Comparison of ENCODE assay signal across 29 cellular contexts in the genomic region with DNA sequence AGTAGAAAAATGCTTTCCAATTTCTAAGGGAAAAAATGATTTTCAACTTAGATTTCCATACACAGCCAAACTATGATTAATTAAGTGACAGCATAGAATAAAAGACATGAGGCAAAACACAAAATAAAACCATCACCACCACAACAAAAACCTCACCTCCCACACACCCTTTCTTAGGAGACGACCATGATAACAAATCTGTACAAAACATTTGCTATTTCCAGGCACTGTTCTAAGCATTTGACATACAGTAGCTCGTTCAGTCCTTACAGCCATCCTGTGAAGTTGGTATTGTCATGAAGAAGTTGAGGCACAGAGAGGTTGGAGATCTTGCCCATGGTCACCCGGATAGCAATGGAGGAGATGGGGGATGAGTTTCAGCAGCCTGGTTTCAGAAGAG. TPM values are rescaled to one million over a fixed set of nuclear protein-coding genes. Genes with fewer than 3 reads are reported as not detected.
A peak's percentile ranks its signal among the peaks of the same experiment; 100 is the strongest.
DNase-seq lines count a peak whose midpoint lies in the region; ATAC-seq and TF ChIP-seq lines count a peak whose summit lies in the region.
"Had no signal": no experiment of that assay in that cellular context is flagged by ENCODE, and none has a peak within 500 bp of the region (broad histone marks: within the 10 kb centered on the region; RNA-seq: fewer than 3 reads in every experiment).

No MANE protein-coding gene starts in this region.

- peaks cover 34 to 100% (median 100%) of the 10 kb centered on the region in 11 experiments for H4K20me1 ChIP-seq in BLaER1 treated with 17β-estradiol and CSF1 and Interleukin-3, amounts not matched to agents 10 nM and 100 nM

- H3K9ac ChIP-seq in BLaER1 treated with 17β-estradiol and CSF1 and Interleukin-3, amounts not matched to agents 10 nM and 100 nM, result peak overlapping the region in 8 of 11 experiments; percentile 4 to 99 (median 30); a peak in 8 of 22 replicates
- peak overlapping the region; percentile 63 for H3K9ac ChIP-seq in mesenchymal stem cell (ENCODE audit: low read length)

- no peak overlapping the region for H3K4ac ChIP-seq in mesenchymal stem cell (ENCODE audit: low read depth in 1 of 2, low read length in 2 of 2)

- H3K4me1 Mint-ChIP-seq in activated CD4-positive, alpha-beta T cell treated with anti-CD3 and anti-CD28 coated beads, Interleukin-2, amount 10 ng/mL, durations not matched to agents 24 days and 14 days, result peaks cover 16% of the 10 kb centered on the region
- H3K4me1 Mint-ChIP-seq in activated T-helper 2 cell treated with anti-CD3 and anti-CD28 coated beads, Interferon-gamma antibody, Interleukin-2, Interleukin-4, amounts not matched to agents 10 μg/mL and 5 μg/mL and 100 μg/mL, durations not matched to agents 14 hours and 24 hours and 36 hours (ENCODE audit: low read depth), result peaks cover 24% of the 10 kb centered on the region
- H3K4me1 Mint-ChIP-seq in type B pancreatic cell (ENCODE audit: unreplicated experiment) (no peaks in the 10 kb centered on the region), Caco-2 (ENCODE audit: low read depth, unreplicated experiment) (peaks cover 7% of the 10 kb centered on the region)

- peaks cover 38 to 100% (median 89%) of the 10 kb centered on the region in 10 experiments for H3K4me1 ChIP-seq in BLaER1 treated with 17β-estradiol and CSF1 and Interleukin-3, amounts not matched to agents 10 nM and 100 nM
- H3K4me1 ChIP-seq in mesenchymal stem cell (ENCODE audit: control insufficient read depth, insufficient read depth, low read depth, low read length) (peaks cover 6% of the 10 kb centered on the region), Caco-2 (peaks cover 4% of the 10 kb centered on the region; the same call in 1 of the 2 replicates)

- ATAC-seq in activated CD4-positive, CD25-positive, alpha-beta regulatory T cell treated with anti-CD3 and anti-CD28 coated beads, Interleukin-2, amount 50 U/mL, for 24 hours, result no peak
- ATAC-seq: A549; activated CD8-positive, alpha-beta memory T cell treated with anti-CD3 and anti-CD28 coated beads, Interleukin-2, amount 10 ng/mL, durations not matched to agents 7 days and 5 days; HCT116; left lobe of liver; sciatic nerve had no signal

- intact Hi-C loops in activated CD4-positive, alpha-beta T cell treated with anti-CD3 and anti-CD28 coated beads, Interleukin-2, amount 10 ng/mL, durations not matched to agents 24 days and 14 days (cut with micrococcal nuclease), result no loop called here
- intact Hi-C loops in activated T-helper 2 cell treated with anti-CD3 and anti-CD28 coated beads, Interferon-gamma antibody, Interleukin-2, Interleukin-4, amounts not matched to agents 10 μg/mL and 5 μg/mL and 100 μg/mL, durations not matched to agents 14 hours and 24 hours and 36 hours (cut with micrococcal nuclease), result loop anchor here (10.0 kb wide), 1 partner anchor 485 kb away; no protein-coding TSS in a partner anchor
- intact Hi-C loops in Caco-2 (cut with micrococcal nuclease; ENCODE audit: unreplicated experiment), result loop anchor here (10.0 kb wide), 1 partner anchor 485 kb away; no protein-coding TSS in a partner anchor

- no peak overlapping the region for H3K23ac ChIP-seq in mesenchymal stem cell (ENCODE audit: low read length in 2 of 2)

- no peak overlapping the region for H4K91ac ChIP-seq in mesenchymal stem cell (ENCODE audit: low read length)

- H3K79me1 ChIP-seq in mesenchymal stem cell (replicated peaks; ENCODE audit: low read length, poor library complexity, severe bottlenecking), result no peaks in the 10 kb centered on the region

- no peak overlapping the region for H2BK15ac ChIP-seq in mesenchymal stem cell (ENCODE audit: low read depth, poor library complexity, severe bottlenecking)

- no peak overlapping the region for H2AK5ac ChIP-seq in mesenchymal stem cell (ENCODE audit: low read length, severe bottlenecking)

- no peaks in the 10 kb centered on the region for H3K9me3 Mint-ChIP-seq in activated CD4-positive, alpha-beta T cell treated with anti-CD3 and anti-CD28 coated beads, Interleukin-2, amount 10 ng/mL, durations not matched to agents 24 days and 14 days
- H3K9me3 Mint-ChIP-seq in activated T-helper 2 cell treated with anti-CD3 and anti-CD28 coated beads, Interferon-gamma antibody, Interleukin-2, Interleukin-4, amounts not matched to agents 10 μg/mL and 5 μg/mL and 100 μg/mL, durations not matched to agents 14 hours and 24 hours and 36 hours, result no peaks in the 10 kb centered on the region
- H3K9me3 Mint-ChIP-seq in type B pancreatic cell (no peaks in the 10 kb centered on the region), Caco-2 (ENCODE audit: unreplicated experiment) (no peaks in the 10 kb centered on the region)

- H3K36me3 Mint-ChIP-seq in activated CD4-positive, alpha-beta T cell treated with anti-CD3 and anti-CD28 coated beads, Interleukin-2, amount 10 ng/mL, durations not matched to agents 24 days and 14 days (ENCODE audit: low read depth), result no peaks in the 10 kb centered on the region
- H3K36me3 Mint-ChIP-seq in activated T-helper 2 cell treated with anti-CD3 and anti-CD28 coated beads, Interferon-gamma antibody, Interleukin-2, Interleukin-4, amounts not matched to agents 10 μg/mL and 5 μg/mL and 100 μg/mL, durations not matched to agents 14 hours and 24 hours and 36 hours (ENCODE audit: low read depth), result no peaks in the 10 kb centered on the region
- H3K36me3 Mint-ChIP-seq in type B pancreatic cell, result no peaks in the 10 kb centered on the region
- no peaks in the 10 kb centered on the region for H3K36me3 Mint-ChIP-seq in Caco-2 (ENCODE audit: insufficient read depth, unreplicated experiment)
- H3K36me3 Mint-ChIP-seq: activated CD8-positive, alpha-beta memory T cell treated with anti-CD3 and anti-CD28 coated beads, Interleukin-2, amount 10 ng/mL, durations not matched to agents 7 days and 5 days had no signal

- H3K27me3 ChIP-seq in BLaER1 treated with 17β-estradiol and CSF1 and Interleukin-3, amounts not matched to agents 10 nM and 100 nM, result no peaks in the 10 kb centered on the region
- H3K27me3 ChIP-seq in mesenchymal stem cell (ENCODE audit: control insufficient read depth in 1 of 2, insufficient read depth in 1 of 2, low read length in 2 of 2) (peaks cover 7% of the 10 kb centered on the region in 2 experiments), Caco-2 (replicated peaks; ENCODE audit: control insufficient read depth, insufficient read depth, low read length) (no peaks in the 10 kb centered on the region)
- H3K27me3 ChIP-seq: stomach, tibial nerve had no signal

- POLR2A ChIA-PET in Caco-2 (lab: Charles Lee), result no interaction called here

- no peak for TF ChIP-seq CTCF in type B pancreatic cell (conservative IDR thresholded peaks at IDR 0.05)
- TF ChIP-seq CTCF in Caco-2 (IDR thresholded peaks at IDR 0.05; ENCODE audit: insufficient read depth in 1 of 2, low read depth in 1 of 2, low read length in 1 of 2, severe bottlenecking in 1 of 2, unreplicated experiment in 1 of 2), result no peak

- no peak overlapping the region for H3K18ac ChIP-seq in mesenchymal stem cell (ENCODE audit: low read depth in 1 of 2, low read length in 2 of 2)

- H3K27ac ChIP-seq in BLaER1 treated with 17β-estradiol and CSF1 and Interleukin-3, amounts not matched to agents 10 nM and 100 nM, result peak overlapping the region in 4 of 11 experiments; percentile 1 to 23 (median 12); a peak in 4 of 22 replicates
- H3K27ac ChIP-seq in mesenchymal stem cell (ENCODE audit: low read length, poor library complexity, severe bottlenecking), result no peak overlapping the region
- H3K27ac ChIP-seq: A549, stomach had no signal

- no peak overlapping the region for H4K8ac ChIP-seq in mesenchymal stem cell (ENCODE audit: low read length)

- no peak overlapping the region for H2BK12ac ChIP-seq in mesenchymal stem cell (ENCODE audit: low read length in 2 of 2)

- CTCF ChIA-PET in Caco-2 (lab: Charles Lee), result no interaction called here

- peak overlapping the region in 8 of 11 experiments; percentile 2 to 98 (median 48); a peak in 16 of 22 replicates for H3K4me2 ChIP-seq in BLaER1 treated with 17β-estradiol and CSF1 and Interleukin-3, amounts not matched to agents 10 nM and 100 nM
- no peak overlapping the region for H3K4me2 ChIP-seq in mesenchymal stem cell (ENCODE audit: low read length, poor library complexity, severe bottlenecking)
- H3K4me2 ChIP-seq: A549 had no signal

- peaks cover 98 to 100% (median 100%) of the 10 kb centered on the region in 11 experiments for H3K36me3 ChIP-seq in BLaER1 treated with 17β-estradiol and CSF1 and Interleukin-3, amounts not matched to agents 10 nM and 100 nM
- H3K36me3 ChIP-seq in mesenchymal stem cell (ENCODE audit: control insufficient read depth in 1 of 2, insufficient read depth in 2 of 2, low read depth in 1 of 2, low read length in 2 of 2), result no peaks in the 10 kb centered on the region
- H3K36me3 ChIP-seq in Caco-2 (ENCODE audit: control insufficient read depth, insufficient read depth, low read length), result no peaks in the 10 kb centered on the region
- H3K36me3 ChIP-seq: tibial nerve had no signal

- BruUV-seq in Caco-2 (replicated peaks; lab: Mats Ljungman, UMichigan), result no TSS peak

- no peak overlapping the region for H2BK5ac ChIP-seq in mesenchymal stem cell (ENCODE audit: low read depth, low read length, poor library complexity, severe bottlenecking)

- H2AFZ ChIP-seq in mesenchymal stem cell (ENCODE audit: low read depth, low read length), result no peak overlapping the region

- no peak overlapping the region for H2BK120ac ChIP-seq in mesenchymal stem cell (ENCODE audit: low read depth, low read length)

- H3K14ac ChIP-seq in mesenchymal stem cell (ENCODE audit: low read length in 2 of 2), result no peak overlapping the region

- no peak for DNase-seq in activated CD4-positive, alpha-beta T cell treated with anti-CD3 and anti-CD28 coated beads, Interleukin-2, amount 10 ng/mL, durations not matched to agents 24 days and 14 days
- no peak for DNase-seq in activated CD4-positive, alpha-beta T cell treated with anti-CD3 and anti-CD28 coated beads, Interleukin-2, amount 50 U/mL, for 48 hours
- no peak for DNase-seq in activated T-helper 2 cell treated with anti-CD3 and anti-CD28 coated beads, Interferon-gamma antibody, Interleukin-2, Interleukin-4, amounts not matched to agents 10 μg/mL and 5 μg/mL and 100 μg/mL, durations not matched to agents 14 hours and 24 hours and 36 hours (ENCODE audit: low spot score)
- no peak for DNase-seq in mesenchymal stem cell
- no peak for DNase-seq in type B pancreatic cell (ENCODE audit: extremely low spot score, unreplicated experiment)
- no peak for DNase-seq in Caco-2
- DNase-seq: activated CD8-positive, alpha-beta memory T cell treated with anti-CD3 and anti-CD28 coated beads, Interleukin-2, amount 10 ng/mL, durations not matched to agents 7 days and 5 days; AML-193; amniotic stem cell; mesendoderm; NCI-H1092 treated with DMSO at 0.1 percent for 48 hours; NCI-H187 treated with DMSO at 0.1 percent for 48 hours; NCI-H526; Right ventricle myocardium superior; stimulated activated CD4-positive, alpha-beta T cell treated with anti-CD3 and anti-CD28 coated beads, Interleukin-12 subunit alpha, Interleukin-12 subunit beta, amount 100 ng/mL, for 4 hours; stimulated activated CD4-positive, alpha-beta T cell treated with anti-CD3 and anti-CD28 coated beads, Interleukin-4, amount 100 ng/mL, for 24 hours; stomach had no signal

- no peaks in the 10 kb centered on the region for H3K9me3 ChIP-seq in BLaER1 treated with 17β-estradiol and CSF1 and Interleukin-3, amounts not matched to agents 10 nM and 100 nM (replicated peaks in 1 of 11)
- H3K9me3 ChIP-seq in mesenchymal stem cell (ENCODE audit: control insufficient read depth, low read length) (no peaks in the 10 kb centered on the region), Caco-2 (no peaks in the 10 kb centered on the region)
- H3K9me3 ChIP-seq: A549, stomach, tibial nerve had no signal

- H3K27me3 Mint-ChIP-seq in activated CD4-positive, alpha-beta T cell treated with anti-CD3 and anti-CD28 coated beads, Interleukin-2, amount 10 ng/mL, durations not matched to agents 24 days and 14 days, result peaks cover 7% of the 10 kb centered on the region
- peaks cover 2% of the 10 kb centered on the region for H3K27me3 Mint-ChIP-seq in activated T-helper 2 cell treated with anti-CD3 and anti-CD28 coated beads, Interferon-gamma antibody, Interleukin-2, Interleukin-4, amounts not matched to agents 10 μg/mL and 5 μg/mL and 100 μg/mL, durations not matched to agents 14 hours and 24 hours and 36 hours (ENCODE audit: low read depth)
- H3K27me3 Mint-ChIP-seq in type B pancreatic cell (peaks cover 3% of the 10 kb centered on the region), Caco-2 (ENCODE audit: insufficient read depth, unreplicated experiment) (peaks cover 3% of the 10 kb centered on the region)

- 66% methylated on average over 3 of the region's 3 CpGs for WGBS in mesenchymal stem cell

- peak overlapping the region; percentile 49 for H3K27ac Mint-ChIP-seq in activated CD4-positive, alpha-beta T cell treated with anti-CD3 and anti-CD28 coated beads, Interleukin-2, amount 10 ng/mL, durations not matched to agents 24 days and 14 days
- H3K27ac Mint-ChIP-seq in activated T-helper 2 cell treated with anti-CD3 and anti-CD28 coated beads, Interferon-gamma antibody, Interleukin-2, Interleukin-4, amounts not matched to agents 10 μg/mL and 5 μg/mL and 100 μg/mL, durations not matched to agents 14 hours and 24 hours and 36 hours, result peak overlapping the region; percentile 46
- H3K27ac Mint-ChIP-seq in type B pancreatic cell (no peak overlapping the region), Caco-2 (ENCODE audit: unreplicated experiment) (no peak overlapping the region)
- H3K27ac Mint-ChIP-seq: activated CD8-positive, alpha-beta memory T cell treated with anti-CD3 and anti-CD28 coated beads, Interleukin-2, amount 10 ng/mL, durations not matched to agents 7 days and 5 days; progenitor cell of endocrine pancreas had no signal

- no peak overlapping the region for H3K4me3 Mint-ChIP-seq in activated CD4-positive, alpha-beta T cell treated with anti-CD3 and anti-CD28 coated beads, Interleukin-2, amount 10 ng/mL, durations not matched to agents 24 days and 14 days
- H3K4me3 Mint-ChIP-seq in activated T-helper 2 cell treated with anti-CD3 and anti-CD28 coated beads, Interferon-gamma antibody, Interleukin-2, Interleukin-4, amounts not matched to agents 10 μg/mL and 5 μg/mL and 100 μg/mL, durations not matched to agents 14 hours and 24 hours and 36 hours (ENCODE audit: low read depth), result no peak overlapping the region
- H3K4me3 Mint-ChIP-seq in type B pancreatic cell (no peak overlapping the region), Caco-2 (ENCODE audit: unreplicated experiment) (no peak overlapping the region)
- H3K4me3 Mint-ChIP-seq: activated CD8-positive, alpha-beta memory T cell treated with anti-CD3 and anti-CD28 coated beads, Interleukin-2, amount 10 ng/mL, durations not matched to agents 7 days and 5 days had no signal

- H3K4me3 ChIP-seq in BLaER1 treated with 17β-estradiol and CSF1 and Interleukin-3, amounts not matched to agents 10 nM and 100 nM, result peak overlapping the region in 2 of 10 experiments; percentile 0 to 7; a peak in 1 of 20 replicates
- H3K4me3 ChIP-seq in mesenchymal stem cell (ENCODE audit: insufficient read depth in 1 of 2, low read depth in 1 of 2, low read length in 2 of 2), result no peak overlapping the region
- H3K4me3 ChIP-seq in Caco-2 (ENCODE audit: low read depth, low read length), result no peak overlapping the region
- H3K4me3 ChIP-seq: A549, stomach, tibial nerve had no signal

RNA-seq across cellular contexts. Expression of gene SPI1, which starts 8.7 kb away (rescaled TPM):
- total RNA-seq in activated CD4-positive, alpha-beta T cell treated with anti-CD3 and anti-CD28 coated beads, Interleukin-2, amount 10 ng/mL, durations not matched to agents 24 days and 14 days, result not detected in 2 replicates
- total RNA-seq in activated T-helper 2 cell treated with anti-CD3 and anti-CD28 coated beads, Interferon-gamma antibody, Interleukin-2, Interleukin-4, amounts not matched to agents 10 μg/mL and 5 μg/mL and 100 μg/mL, durations not matched to agents 14 hours and 24 hours and 36 hours, result 0.11 TPM in 1 of 2 replicates, not detected in the other
- polyA plus RNA-seq in mesenchymal stem cell (2013, experiment 1 of 2), result not detected
- not detected for polyA plus RNA-seq in mesenchymal stem cell (2013, experiment 2 of 2)
- total RNA-seq in type B pancreatic cell (ENCODE audit: low replicate concordance) (not detected in 2 replicates), Caco-2 (2022) (not detected in 2 replicates)
- total RNA-seq: activated CD8-positive, alpha-beta memory T cell treated with anti-CD3 and anti-CD28 coated beads, Interleukin-2, amount 10 ng/mL, durations not matched to agents 7 days and 5 days; chondrocyte; glomerular endothelial cell; HT-29; myocyte; progenitor cell of endocrine pancreas had no signal

RNA-seq across cellular contexts. Expression of gene MYBPC3, which starts 17.2 kb away (rescaled TPM):
- not detected in 2 replicates for total RNA-seq in activated CD4-positive, alpha-beta T cell treated with anti-CD3 and anti-CD28 coated beads, Interleukin-2, amount 10 ng/mL, durations not matched to agents 24 days and 14 days
- total RNA-seq in activated T-helper 2 cell treated with anti-CD3 and anti-CD28 coated beads, Interferon-gamma antibody, Interleukin-2, Interleukin-4, amounts not matched to agents 10 μg/mL and 5 μg/mL and 100 μg/mL, durations not matched to agents 14 hours and 24 hours and 36 hours, result not detected in 2 replicates
- polyA plus RNA-seq in mesenchymal stem cell (2013, experiment 1 of 2), result not detected
- polyA plus RNA-seq in mesenchymal stem cell (2013, experiment 2 of 2), result not detected
- total RNA-seq in type B pancreatic cell (ENCODE audit: low replicate concordance) (0.40 and 1.8 TPM in 2 replicates), Caco-2 (2022) (not detected in 2 replicates)
- total RNA-seq: activated CD8-positive, alpha-beta memory T cell treated with anti-CD3 and anti-CD28 coated beads, Interleukin-2, amount 10 ng/mL, durations not matched to agents 7 days and 5 days; chondrocyte; glomerular endothelial cell; HT-29; myocyte had no signal

RNA-seq across cellular contexts. Expression of gene SLC39A13, which starts 38.7 kb away (rescaled TPM):
- 13.2 and 13.3 TPM in 2 replicates for total RNA-seq in activated CD4-positive, alpha-beta T cell treated with anti-CD3 and anti-CD28 coated beads, Interleukin-2, amount 10 ng/mL, durations not matched to agents 24 days and 14 days
- total RNA-seq in activated T-helper 2 cell treated with anti-CD3 and anti-CD28 coated beads, Interferon-gamma antibody, Interleukin-2, Interleukin-4, amounts not matched to agents 10 μg/mL and 5 μg/mL and 100 μg/mL, durations not matched to agents 14 hours and 24 hours and 36 hours, result 12.5 and 15.2 TPM in 2 replicates
- 89.2 TPM for polyA plus RNA-seq in mesenchymal stem cell (2013, experiment 1 of 2)
- polyA plus RNA-seq in mesenchymal stem cell (2013, experiment 2 of 2), result 88.7 TPM
- total RNA-seq in type B pancreatic cell (ENCODE audit: low replicate concordance) (28.7 and 44.8 TPM in 2 replicates), Caco-2 (2022) (27.1 and 30.8 TPM in 2 replicates)

RNA-seq across cellular contexts. Expression of gene PSMC3, which starts 56.6 kb away (rescaled TPM):
- 230 and 234 TPM in 2 replicates for total RNA-seq in activated CD4-positive, alpha-beta T cell treated with anti-CD3 and anti-CD28 coated beads, Interleukin-2, amount 10 ng/mL, durations not matched to agents 24 days and 14 days
- 214 and 219 TPM in 2 replicates for total RNA-seq in activated T-helper 2 cell treated with anti-CD3 and anti-CD28 coated beads, Interferon-gamma antibody, Interleukin-2, Interleukin-4, amounts not matched to agents 10 μg/mL and 5 μg/mL and 100 μg/mL, durations not matched to agents 14 hours and 24 hours and 36 hours
- 95.6 TPM for polyA plus RNA-seq in mesenchymal stem cell (2013, experiment 1 of 2)
- 95.8 TPM for polyA plus RNA-seq in mesenchymal stem cell (2013, experiment 2 of 2)
- 104 and 141 TPM in 2 replicates for total RNA-seq in type B pancreatic cell (ENCODE audit: low replicate concordance)
- 191 and 196 TPM in 2 replicates for total RNA-seq in Caco-2 (2022)

Comparison
In these comparisons a context has a peak if more than half of its experiments do, and no peak if none do; other contexts are left out.
1. H3K27ac Mint-ChIP-seq: peak in activated CD4-positive, alpha-beta T cell treated with anti-CD3 and anti-CD28 coated beads, Interleukin-2, amount 10 ng/mL, durations not matched to agents 24 days and 14 days (single experiment) and activated T-helper 2 cell treated with anti-CD3 and anti-CD28 coated beads, Interferon-gamma antibody, Interleukin-2, Interleukin-4, amounts not matched to agents 10 μg/mL and 5 μg/mL and 100 μg/mL, durations not matched to agents 14 hours and 24 hours and 36 hours (single experiment); none in type B pancreatic cell (single experiment) and Caco-2 (single experiment).